ENCODE assay signal across 32 cellular contexts in genomic region chr18:28198588-28198987, GRCh38. TPM values are rescaled to one million over a fixed set of nuclear protein-coding genes. Genes with fewer than 3 reads are reported as not detected.
"Had no signal": no experiment of that assay in that cellular context is flagged by ENCODE, and none has a peak within 500 bp of the region (broad histone marks: within the 10 kb centered on the region; RNA-seq: fewer than 3 reads in every experiment).

No MANE protein-coding gene starts in this region.

- H3K9me3 Mint-ChIP-seq: activated T-cell treated with anti-CD3 and anti-CD28 coated beads, Interleukin-2, amount 50 U/mL, for 4 hours; endodermal cell; T-helper 1 cell treated with Interleukin-12 subunit alpha and Interleukin-12 subunit beta and Interleukin-4 antibody, amounts not matched to agents 30 μg/mL and 1 μg/mL, for 36 hours had no signal

- H3K4me3 ChIP-seq: adrenal gland, body of pancreas, breast epithelium, cardiac muscle cell, colonic mucosa, heart left ventricle had no signal

- H3K27me3 ChIP-seq: adrenal gland, body of pancreas, breast epithelium, cardiac muscle cell, colonic mucosa, heart left ventricle had no signal

- ATAC-seq: activated CD4-positive, CD25-positive, alpha-beta regulatory T cell treated with anti-CD3 and anti-CD28 coated beads, Interleukin-2, amount 50 U/mL, for 24 hours; activated CD8-positive, alpha-beta T cell treated with anti-CD3 and anti-CD28 coated beads for 36 hours; activated naive CD8-positive, alpha-beta T cell treated with anti-CD3 and anti-CD28 coated beads, Interleukin-2, amount 50 U/mL, for 24 hours; activated T-cell treated with anti-CD3 and anti-CD28 coated beads, Interleukin-2, amount 50 U/mL, for 4 hours; activated T-helper 17 cell treated with anti-CD3 and anti-CD28 coated beads, Interleukin-2, amount 50 U/mL, for 72 hours; body of pancreas; esophagus mucosa; heart left ventricle; T-cell had no signal

- H3K36me3 Mint-ChIP-seq: activated naive CD4-positive, alpha-beta T cell treated with anti-CD3 and anti-CD28 coated beads, Interleukin-2, amount 50 U/mL, for 24 hours; activated naive CD8-positive, alpha-beta T cell treated with anti-CD3 and anti-CD28 coated beads for 36 hours; T-cell had no signal

- H3K4me1 ChIP-seq: adrenal gland, body of pancreas, breast epithelium, colonic mucosa, heart left ventricle had no signal

- H3K4me3 Mint-ChIP-seq: activated B cell treated with CpG ODN at 0.5 μM for 24 hours; activated CD8-positive, alpha-beta T cell treated with anti-CD3 and anti-CD28 coated beads for 36 hours; activated naive CD4-positive, alpha-beta T cell treated with anti-CD3 and anti-CD28 coated beads for 36 hours; activated naive CD4-positive, alpha-beta T cell treated with anti-CD3 and anti-CD28 coated beads, Interleukin-2, amount 50 U/mL, for 24 hours; activated naive CD8-positive, alpha-beta T cell treated with anti-CD3 and anti-CD28 coated beads for 36 hours; activated naive CD8-positive, alpha-beta T cell treated with anti-CD3 and anti-CD28 coated beads, Interleukin-2, amount 50 U/mL, for 24 hours; activated T-cell treated with anti-CD3 and anti-CD28 coated beads, Interleukin-2, amount 50 U/mL, for 4 hours; activated T-helper 17 cell treated with anti-CD3 and anti-CD28 coated beads, Interleukin-2, amount 50 U/mL, for 72 hours; endodermal cell; T-cell; T-helper 1 cell treated with Interleukin-12 subunit alpha and Interleukin-12 subunit beta and Interleukin-4 antibody, amounts not matched to agents 30 μg/mL and 1 μg/mL, for 36 hours had no signal

- H3K36me3 ChIP-seq: adrenal gland, breast epithelium, cardiac muscle cell, colonic mucosa, heart left ventricle, WERI-Rb-1 had no signal

- H3K9me3 ChIP-seq: adrenal gland, body of pancreas, breast epithelium, colonic mucosa, heart left ventricle had no signal

- H3K4me1 Mint-ChIP-seq: activated B cell treated with CpG ODN at 0.5 μM for 24 hours; activated naive CD4-positive, alpha-beta T cell treated with anti-CD3 and anti-CD28 coated beads, Interleukin-2, amount 50 U/mL, for 24 hours; activated naive CD8-positive, alpha-beta T cell treated with anti-CD3 and anti-CD28 coated beads for 36 hours; activated naive CD8-positive, alpha-beta T cell treated with anti-CD3 and anti-CD28 coated beads, Interleukin-2, amount 50 U/mL, for 24 hours; activated T-helper 17 cell treated with anti-CD3 and anti-CD28 coated beads, Interleukin-2, amount 50 U/mL, for 72 hours; T-cell had no signal

- H3K27me3 Mint-ChIP-seq: activated B cell treated with CpG ODN at 0.5 μM for 24 hours; activated CD8-positive, alpha-beta T cell treated with anti-CD3 and anti-CD28 coated beads for 36 hours; activated naive CD4-positive, alpha-beta T cell treated with anti-CD3 and anti-CD28 coated beads, Interleukin-2, amount 50 U/mL, for 24 hours; activated naive CD8-positive, alpha-beta T cell treated with anti-CD3 and anti-CD28 coated beads for 36 hours; activated naive CD8-positive, alpha-beta T cell treated with anti-CD3 and anti-CD28 coated beads, Interleukin-2, amount 50 U/mL, for 24 hours; activated T-helper 17 cell treated with anti-CD3 and anti-CD28 coated beads, Interleukin-2, amount 50 U/mL, for 72 hours; T-cell had no signal

- H3K27ac ChIP-seq: adrenal gland, body of pancreas, breast epithelium, cardiac muscle cell, colonic mucosa, heart left ventricle, WERI-Rb-1 had no signal

- DNase-seq: activated B cell treated with CpG ODN at 0.5 μM for 24 hours; activated CD4-positive, alpha-beta T cell treated with anti-CD3 and anti-CD28 coated beads for 48 hours; activated CD4-positive, alpha-beta T cell treated with anti-CD3 and anti-CD28 coated beads, Interleukin-2, amount 50 U/mL, for 1 hour; activated CD4-positive, alpha-beta T cell treated with anti-CD3 and anti-CD28 coated beads, Interleukin-2, amount 50 U/mL, for 48 hours; activated CD8-positive, alpha-beta memory T cell treated with anti-CD3 and anti-CD28 coated beads for 24 hours; activated CD8-positive, alpha-beta T cell treated with anti-CD3 and anti-CD28 coated beads for 36 hours; activated effector memory CD4-positive, alpha-beta T cell treated with Interleukin-2 at 50 U/mL for 16 hours; activated naive CD4-positive, alpha-beta T cell treated with anti-CD3 and anti-CD28 coated beads for 36 hours; activated naive CD8-positive, alpha-beta T cell treated with anti-CD3 and anti-CD28 coated beads for 36 hours; activated naive CD8-positive, alpha-beta T cell treated with anti-CD3 and anti-CD28 coated beads, Interleukin-2, amount 50 U/mL, for 24 hours; activated T-cell treated with anti-CD3 and anti-CD28 coated beads, Interleukin-2, amount 50 U/mL, for 4 hours; adrenal gland; aorta; body of pancreas; central memory CD4-positive, alpha-beta T cell; cerebellar nuclear complex; colonic mucosa; effector memory CD4-positive, alpha-beta T cell; endodermal cell; foreskin fibroblast; glutamatergic neuron; heart left ventricle; T-cell; T1000; WERI-Rb-1 had no signal

- H3K27ac Mint-ChIP-seq: activated B cell treated with CpG ODN at 0.5 μM for 24 hours; activated CD8-positive, alpha-beta T cell treated with anti-CD3 and anti-CD28 coated beads for 36 hours; activated naive CD4-positive, alpha-beta T cell treated with anti-CD3 and anti-CD28 coated beads for 36 hours; activated naive CD4-positive, alpha-beta T cell treated with anti-CD3 and anti-CD28 coated beads, Interleukin-2, amount 50 U/mL, for 24 hours; activated naive CD8-positive, alpha-beta T cell treated with anti-CD3 and anti-CD28 coated beads for 36 hours; activated naive CD8-positive, alpha-beta T cell treated with anti-CD3 and anti-CD28 coated beads, Interleukin-2, amount 50 U/mL, for 24 hours; activated T-helper 17 cell treated with anti-CD3 and anti-CD28 coated beads, Interleukin-2, amount 50 U/mL, for 72 hours; endodermal cell; T-cell; T-helper 1 cell treated with Interleukin-12 subunit alpha and Interleukin-12 subunit beta and Interleukin-4 antibody, amounts not matched to agents 30 μg/mL and 1 μg/mL, for 36 hours had no signal

RNA-seq across cellular contexts. Expression of gene CDH2, which starts 21.7 kb away (rescaled TPM):
- total RNA-seq: activated B cell treated with CpG ODN at 0.5 μM for 24 hours; activated naive CD4-positive, alpha-beta T cell treated with anti-CD3 and anti-CD28 coated beads for 36 hours; esophagus mucosa had no signal
